Comparison of ENCODE assay signal across 7 cellular contexts in the genomic region with DNA sequence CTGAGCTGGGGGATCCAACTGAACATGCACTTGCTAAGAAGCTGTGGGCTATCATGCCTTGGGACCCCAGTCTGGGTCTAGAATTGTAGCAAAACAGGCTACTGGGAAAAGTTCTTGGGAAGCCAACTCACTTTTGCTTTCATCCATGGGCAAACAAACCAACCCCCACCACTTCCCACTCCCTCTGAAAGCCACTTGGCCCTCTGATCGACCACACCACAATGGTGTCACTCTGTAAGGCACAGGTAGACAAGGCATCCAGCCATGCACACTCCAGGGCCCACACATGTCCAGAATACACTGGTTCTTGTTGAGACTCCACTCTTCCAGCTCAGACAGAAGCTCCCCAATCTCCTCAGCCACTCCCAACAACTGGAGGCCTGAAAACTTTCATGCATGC. TPM values are rescaled to one million over a fixed set of nuclear protein-coding genes. Genes with fewer than 3 reads are reported as not detected.
"Had no signal": no experiment of that assay in that cellular context is flagged by ENCODE, and none has a peak within 500 bp of the region (broad histone marks: within the 10 kb centered on the region; RNA-seq: fewer than 3 reads in every experiment).

No MANE protein-coding gene starts in this region.

RNA-seq across cellular contexts. Expression of gene AGAP5, which starts 10.2 kb away (rescaled TPM):
- polyA plus RNA-seq: naive thymus-derived CD4-positive, alpha-beta T cell had no signal

RNA-seq across cellular contexts. Expression of gene SYNPO2L, which starts 52.3 kb away (rescaled TPM):
- total RNA-seq: natural killer cell, occipital lobe, renal cortical epithelial cell, sigmoid colon, suprapubic skin had no signal
- polyA plus RNA-seq: naive thymus-derived CD4-positive, alpha-beta T cell; neural cell had no signal
